29 cellular contexts compared by ENCODE assay signal in genomic region chr15:38746211-38746610, GRCh38.
"Had no signal": no experiment of that assay in that cellular context is flagged by ENCODE, and none has a peak within 500 bp of the region (broad histone marks: within the 10 kb centered on the region; RNA-seq: fewer than 3 reads in every experiment).

No MANE protein-coding gene starts in this region.

- H3K27ac Mint-ChIP-seq: activated CD4-positive, alpha-beta memory T cell treated with anti-CD3 and anti-CD28 coated beads for 36 hours; activated naive CD4-positive, alpha-beta T cell treated with anti-CD3 and anti-CD28 coated beads, Interleukin-2, amount 50 U/mL, for 24 hours; activated naive CD8-positive, alpha-beta T cell treated with anti-CD3 and anti-CD28 coated beads, Interleukin-2, amount 50 U/mL, for 24 hours; brain; immature natural killer cell; naive thymus-derived CD4-positive, alpha-beta T cell had no signal

- ATAC-seq: activated CD4-positive, CD25-positive, alpha-beta regulatory T cell treated with anti-CD3 and anti-CD28 coated beads, Interleukin-2, amount 50 U/mL, for 24 hours; activated naive CD8-positive, alpha-beta T cell treated with anti-CD3 and anti-CD28 coated beads, Interleukin-2, amount 50 U/mL, for 24 hours; heart left ventricle; left colon; naive thymus-derived CD4-positive, alpha-beta T cell; psoas muscle; stimulated activated naive CD8-positive, alpha-beta T cell treated with anti-CD3 and anti-CD28 coated beads, Interleukin-15, Interleukin-2, amounts not matched to agents 100 U/mL and 50 U/mL, for 24 hours had no signal

- H3K27ac ChIP-seq: cardiac muscle cell, coronary artery, dorsolateral prefrontal cortex, heart left ventricle, parathyroid adenoma, psoas muscle, sigmoid colon, testis, transverse colon, WERI-Rb-1 had no signal

- H3K4me1 Mint-ChIP-seq: activated naive CD4-positive, alpha-beta T cell treated with anti-CD3 and anti-CD28 coated beads, Interleukin-2, amount 50 U/mL, for 24 hours; activated naive CD8-positive, alpha-beta T cell treated with anti-CD3 and anti-CD28 coated beads, Interleukin-2, amount 50 U/mL, for 24 hours; immature natural killer cell; naive thymus-derived CD4-positive, alpha-beta T cell had no signal

- H2AFZ ChIP-seq: parathyroid adenoma had no signal

- DNase-seq: activated CD4-positive, alpha-beta memory T cell treated with anti-CD3 and anti-CD28 coated beads for 36 hours; activated CD4-positive, alpha-beta T cell treated with anti-CD3 and anti-CD28 coated beads for 48 hours; activated CD8-positive, alpha-beta memory T cell treated with anti-CD3 and anti-CD28 coated beads, Interleukin-2, amount 50 U/mL, for 4 hours; activated gamma-delta T cell treated with Interleukin-2 at 50 U/mL for 16 hours; activated naive CD8-positive, alpha-beta T cell treated with anti-CD3 and anti-CD28 coated beads, Interleukin-2, amount 50 U/mL, for 24 hours; activated T-cell treated with anti-CD3 and anti-CD28 coated beads, Interleukin-2, amount 50 U/mL, for 1 hour; cerebellar nuclear complex; dorsolateral prefrontal cortex; effector memory CD4-positive, alpha-beta T cell; heart left ventricle; hypothalamus; immature natural killer cell; kidney; left colon; mammary epithelial cell; naive thymus-derived CD4-positive, alpha-beta T cell; psoas muscle; sigmoid colon; stimulated activated naive CD8-positive, alpha-beta T cell treated with anti-CD3 and anti-CD28 coated beads, Interleukin-15, Interleukin-2, amounts not matched to agents 100 U/mL and 50 U/mL, for 24 hours; T1000; testis; transverse colon; WERI-Rb-1 had no signal

- H3K27me3 ChIP-seq: cardiac muscle cell, dorsolateral prefrontal cortex, heart left ventricle, sigmoid colon, testis, transverse colon had no signal

- H3K4me1 ChIP-seq: heart left ventricle, parathyroid adenoma, psoas muscle, sigmoid colon, testis, transverse colon had no signal

- H3K9me3 Mint-ChIP-seq: activated CD4-positive, alpha-beta memory T cell treated with anti-CD3 and anti-CD28 coated beads for 36 hours; activated naive CD4-positive, alpha-beta T cell treated with anti-CD3 and anti-CD28 coated beads, Interleukin-2, amount 50 U/mL, for 24 hours; activated naive CD8-positive, alpha-beta T cell treated with anti-CD3 and anti-CD28 coated beads, Interleukin-2, amount 50 U/mL, for 24 hours; brain; immature natural killer cell; naive thymus-derived CD4-positive, alpha-beta T cell had no signal

- H3K27me3 Mint-ChIP-seq: activated CD4-positive, alpha-beta memory T cell treated with anti-CD3 and anti-CD28 coated beads for 36 hours had no signal

- H3K9ac ChIP-seq: parathyroid adenoma had no signal

- H3K9me3 ChIP-seq: heart left ventricle, psoas muscle, sigmoid colon, testis, transverse colon had no signal

- H3K4me3 Mint-ChIP-seq: activated CD4-positive, alpha-beta memory T cell treated with anti-CD3 and anti-CD28 coated beads for 36 hours; activated naive CD4-positive, alpha-beta T cell treated with anti-CD3 and anti-CD28 coated beads, Interleukin-2, amount 50 U/mL, for 24 hours; activated naive CD8-positive, alpha-beta T cell treated with anti-CD3 and anti-CD28 coated beads, Interleukin-2, amount 50 U/mL, for 24 hours; brain; immature natural killer cell; naive thymus-derived CD4-positive, alpha-beta T cell had no signal

- H3K4me3 ChIP-seq: cardiac muscle cell, coronary artery, dorsolateral prefrontal cortex, heart left ventricle, psoas muscle, sigmoid colon, testis, transverse colon had no signal

- H3K79me2 ChIP-seq: parathyroid adenoma had no signal

- H3K36me3 ChIP-seq: cardiac muscle cell, heart left ventricle, sigmoid colon, transverse colon, WERI-Rb-1 had no signal

- H3K36me3 Mint-ChIP-seq: activated CD4-positive, alpha-beta memory T cell treated with anti-CD3 and anti-CD28 coated beads for 36 hours; activated naive CD4-positive, alpha-beta T cell treated with anti-CD3 and anti-CD28 coated beads, Interleukin-2, amount 50 U/mL, for 24 hours; brain; immature natural killer cell; naive thymus-derived CD4-positive, alpha-beta T cell had no signal
